Comparison of ENCODE assay signal across 24 cellular contexts in genomic region chr5:18397393-18397792, GRCh38.
DNase-seq lines count a peak whose midpoint lies in the region; ATAC-seq and TF ChIP-seq lines count a peak whose summit lies in the region.
"Had no signal": no experiment of that assay in that cellular context is flagged by ENCODE, and none has a peak within 500 bp of the region (broad histone marks: within the 10 kb centered on the region; RNA-seq: fewer than 3 reads in every experiment).

No MANE protein-coding gene starts in this region.

- DNase-seq in SIG-M5 treated with dmso at 0.1 percent for 504 hours (lab: John Stamatoyannopoulos, UW; ENCODE audit: unreplicated experiment) (peak; percentile 15), SIG-M5 (lab: John Stamatoyannopoulos, UW) (no peak), left lung (no peak), SK-N-DZ (ENCODE audit: low spot score) (no peak)
- DNase-seq in activated naive CD8-positive, alpha-beta T cell treated with anti-CD3 and anti-CD28 coated beads, Interleukin-2, amount 50 U/mL, for 24 hours: no peak
- DNase-seq: AML-193; C1 segment of cervical spinal cord; CD8-positive, alpha-beta T cell; DMS153; GDM1; H9; HFFc6; Kasumi-1; MG63; NCI-H1105; NCI-H146; NCI-H2029; NCI-H2171; NCI-H345; NCI-H524; NCI-H82 had no signal

- no peaks in the 10 kb centered on the region for H3K27me3 ChIP-seq in SU-DHL-6 (ENCODE audit: low read length)
- no peaks in the 10 kb centered on the region for H3K27me3 ChIP-seq in left lung
- H3K27me3 ChIP-seq: MG63 had no signal

- no peaks in the 10 kb centered on the region for H3K9me3 Mint-ChIP-seq in activated naive CD8-positive, alpha-beta T cell treated with anti-CD3 and anti-CD28 coated beads, Interleukin-2, amount 50 U/mL, for 24 hours
- H3K9me3 Mint-ChIP-seq: CD8-positive, alpha-beta T cell; H9 had no signal

- ATAC-seq in left lung (peak; percentile 59), HG02852 (IDR thresholded peaks at IDR 0.05; ENCODE audit: unreplicated experiment) (no peak)
- no peak for ATAC-seq in activated naive CD8-positive, alpha-beta T cell treated with anti-CD3 and anti-CD28 coated beads, Interleukin-2, amount 50 U/mL, for 24 hours
- ATAC-seq: CD8-positive, alpha-beta T cell; Panc1 had no signal

- no peaks in the 10 kb centered on the region for H3K79me2 ChIP-seq in SU-DHL-6 (ENCODE audit: insufficient read depth, low read length)

- no peaks in the 10 kb centered on the region for H3K36me3 Mint-ChIP-seq in activated naive CD8-positive, alpha-beta T cell treated with anti-CD3 and anti-CD28 coated beads, Interleukin-2, amount 50 U/mL, for 24 hours (ENCODE audit: low read depth)
- H3K36me3 Mint-ChIP-seq: CD8-positive, alpha-beta T cell had no signal

- no peak overlapping the region for H3K4me2 ChIP-seq in SU-DHL-6 (ENCODE audit: low read depth, low read length, poor library complexity, severe bottlenecking)

- H3K4me3 Mint-ChIP-seq in activated naive CD8-positive, alpha-beta T cell treated with anti-CD3 and anti-CD28 coated beads, Interleukin-2, amount 50 U/mL, for 24 hours: no peak overlapping the region
- H3K4me3 Mint-ChIP-seq: CD8-positive, alpha-beta T cell; H9; HFFc6 had no signal

- H3K9ac ChIP-seq in SU-DHL-6 (ENCODE audit: low read length): no peak overlapping the region

- H3K27ac ChIP-seq in SU-DHL-6 (ENCODE audit: low read depth, low read length): no peak overlapping the region
- no peak overlapping the region for H3K27ac ChIP-seq in left lung

- H3K4me3 ChIP-seq in SU-DHL-6 (ENCODE audit: insufficient read depth, low read length, poor library complexity, severe bottlenecking) (no peak overlapping the region), left lung (no peak overlapping the region)
- H3K4me3 ChIP-seq: MG63 had no signal

- intact Hi-C loops in left lung (cut with DNase I): no loop called here

- TF ChIP-seq CTCF in SU-DHL-6 (IDR thresholded peaks at IDR 0.05; ENCODE audit: insufficient read depth, low read length, poor library complexity, severe bottlenecking) (no peak), left lung (IDR thresholded peaks at IDR 0.05) (no peak)

- H4K20me1 ChIP-seq in SU-DHL-6 (ENCODE audit: low read depth, low read length): no peaks in the 10 kb centered on the region

- no peaks in the 10 kb centered on the region for H3K9me2 ChIP-seq in SU-DHL-6 (replicated peaks; ENCODE audit: insufficient read depth, low read length)

- H3F3A ChIP-seq in SU-DHL-6 (ENCODE audit: insufficient read depth): no peaks in the 10 kb centered on the region

- peak overlapping the region; percentile 59 for H2AFZ ChIP-seq in SU-DHL-6 (ENCODE audit: low read depth, low read length, severe bottlenecking)

- H3K36me3 ChIP-seq in SU-DHL-6 (ENCODE audit: low read length) (no peaks in the 10 kb centered on the region), left lung (no peaks in the 10 kb centered on the region)
- H3K36me3 ChIP-seq: MG63 had no signal

- no peaks in the 10 kb centered on the region for H3K27me3 Mint-ChIP-seq in activated naive CD8-positive, alpha-beta T cell treated with anti-CD3 and anti-CD28 coated beads, Interleukin-2, amount 50 U/mL, for 24 hours

- H3K27ac Mint-ChIP-seq in activated naive CD8-positive, alpha-beta T cell treated with anti-CD3 and anti-CD28 coated beads, Interleukin-2, amount 50 U/mL, for 24 hours: no peak overlapping the region
- H3K27ac Mint-ChIP-seq: CD8-positive, alpha-beta T cell; HFFc6 had no signal

- H3K9me3 ChIP-seq in SU-DHL-6 (ENCODE audit: insufficient read depth, low read length) (no peaks in the 10 kb centered on the region), left lung (no peaks in the 10 kb centered on the region)
- H3K9me3 ChIP-seq: MG63 had no signal

- no peaks in the 10 kb centered on the region for H3K4me1 ChIP-seq in left lung

- H3K4me1 Mint-ChIP-seq in activated naive CD8-positive, alpha-beta T cell treated with anti-CD3 and anti-CD28 coated beads, Interleukin-2, amount 50 U/mL, for 24 hours: no peaks in the 10 kb centered on the region
